Comparison of ENCODE assay signal across 10 cellular contexts in the genomic region with DNA sequence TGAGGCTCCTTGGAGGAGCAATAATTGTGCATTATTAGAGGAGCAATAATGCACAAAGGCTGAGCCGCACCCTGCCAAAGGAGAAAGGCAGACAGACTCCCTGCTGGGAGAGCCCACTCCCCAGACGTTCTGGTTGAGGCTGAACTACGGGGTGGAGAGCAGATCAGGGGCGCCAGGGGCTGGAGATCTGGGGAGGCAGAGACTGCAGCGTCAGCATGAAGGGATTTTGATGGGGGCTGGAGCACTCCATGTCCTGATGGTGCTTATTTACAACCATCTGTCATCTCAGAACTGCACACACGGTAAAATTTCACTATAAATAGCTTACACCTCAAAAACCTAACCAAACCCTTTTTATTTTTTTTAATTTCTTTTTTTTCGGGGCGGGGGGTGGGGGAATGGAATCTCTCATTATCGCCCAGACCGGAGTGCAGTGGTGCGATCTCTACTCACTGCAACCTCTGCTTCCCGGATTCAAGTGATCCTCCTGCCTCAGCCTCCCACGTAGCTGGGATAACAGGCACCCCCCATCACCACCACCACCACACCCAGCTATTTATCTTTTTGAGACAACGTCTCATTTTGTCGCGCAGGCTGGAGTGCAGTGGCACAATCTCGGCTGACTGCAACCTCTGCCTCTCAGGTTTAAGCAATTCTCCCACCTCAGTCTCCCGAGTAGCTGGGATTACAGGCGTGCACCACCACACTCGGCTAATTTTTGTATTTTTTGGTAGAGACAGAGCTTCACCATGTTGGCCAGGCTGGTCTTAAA.
"Had no signal": no experiment of that assay in that cellular context is flagged by ENCODE, and none has a peak within 500 bp of the region (broad histone marks: within the 10 kb centered on the region; RNA-seq: fewer than 3 reads in every experiment).

No MANE protein-coding gene starts in this region.

- ATAC-seq: gastrocnemius medialis, pancreas had no signal

- H3K4me3 Mint-ChIP-seq: activated CD4-positive, alpha-beta memory T cell treated with anti-CD3 and anti-CD28 coated beads, Interleukin-2, amount 10 ng/mL, durations not matched to agents 7 days and 5 days; activated naive CD8-positive, alpha-beta T cell treated with anti-CD3 and anti-CD28 coated beads, Interleukin-2, amount 10 ng/mL, durations not matched to agents 7 days and 5 days; neural progenitor cell had no signal

- H3K9me3 Mint-ChIP-seq: activated CD4-positive, alpha-beta memory T cell treated with anti-CD3 and anti-CD28 coated beads, Interleukin-2, amount 10 ng/mL, durations not matched to agents 7 days and 5 days; activated naive CD8-positive, alpha-beta T cell treated with anti-CD3 and anti-CD28 coated beads, Interleukin-2, amount 10 ng/mL, durations not matched to agents 7 days and 5 days; neural progenitor cell had no signal

- H3K27me3 Mint-ChIP-seq: activated CD4-positive, alpha-beta memory T cell treated with anti-CD3 and anti-CD28 coated beads, Interleukin-2, amount 10 ng/mL, durations not matched to agents 7 days and 5 days; activated naive CD8-positive, alpha-beta T cell treated with anti-CD3 and anti-CD28 coated beads, Interleukin-2, amount 10 ng/mL, durations not matched to agents 7 days and 5 days had no signal

- H3K36me3 Mint-ChIP-seq: neural progenitor cell had no signal

- H3K27ac Mint-ChIP-seq: activated CD4-positive, alpha-beta memory T cell treated with anti-CD3 and anti-CD28 coated beads, Interleukin-2, amount 10 ng/mL, durations not matched to agents 7 days and 5 days; activated naive CD8-positive, alpha-beta T cell treated with anti-CD3 and anti-CD28 coated beads, Interleukin-2, amount 10 ng/mL, durations not matched to agents 7 days and 5 days; neural progenitor cell had no signal

- DNase-seq: activated CD4-positive, alpha-beta memory T cell treated with anti-CD3 and anti-CD28 coated beads, Interleukin-2, amount 10 ng/mL, durations not matched to agents 7 days and 5 days; activated naive CD8-positive, alpha-beta T cell treated with anti-CD3 and anti-CD28 coated beads, Interleukin-2, amount 10 ng/mL, durations not matched to agents 7 days and 5 days; aorta; gastrocnemius medialis; retina; stimulated activated CD4-positive, alpha-beta T cell treated with anti-CD3 and anti-CD28 coated beads, Interleukin-4, amount 100 ng/mL, for 4 hours; stomach; T-helper 9 cell had no signal
